10 cellular contexts compared by ENCODE assay signal in genomic region chr2:73203055-73203681, GRCh38. TPM values are rescaled to one million over a fixed set of nuclear protein-coding genes. Genes with fewer than 3 reads are reported as not detected.
DNase-seq lines count a peak whose midpoint lies in the region; ATAC-seq, FAIRE-seq and TF ChIP-seq lines count a peak whose summit lies in the region.
"Had no signal": no experiment of that assay in that cellular context is flagged by ENCODE, and none has a peak within 500 bp of the region (broad histone marks: within the 10 kb centered on the region; RNA-seq: fewer than 3 reads in every experiment).

No MANE protein-coding gene starts in this region.

- no peaks in the 10 kb centered on the region for H3K36me3 ChIP-seq in astrocyte (ENCODE audit: insufficient read depth, low read length)
- H3K36me3 ChIP-seq in keratinocyte (ENCODE audit: control insufficient read depth in 2 of 2, extremely low read depth in 1 of 2, insufficient read depth in 2 of 2, low read length in 2 of 2) = no peaks in the 10 kb centered on the region
- H3K36me3 ChIP-seq in suprapubic skin = no peaks in the 10 kb centered on the region

- H3K9me3 ChIP-seq in astrocyte (ENCODE audit: insufficient read depth, low read depth, low read length) (no peaks in the 10 kb centered on the region), keratinocyte (ENCODE audit: control insufficient read depth, low read depth, low read length) (no peaks in the 10 kb centered on the region), suprapubic skin (no peaks in the 10 kb centered on the region)

- H3K4me3 ChIP-seq in astrocyte (ENCODE audit: insufficient read depth, low read depth, low read length) = no peak overlapping the region
- no peak overlapping the region for H3K4me3 ChIP-seq in keratinocyte (ENCODE audit: control insufficient read depth in 2 of 3, extremely low read depth in 1 of 3, insufficient read depth in 2 of 3, low read depth in 1 of 3, low read length in 3 of 3)
- peak overlapping the region; percentile 44 for H3K4me3 ChIP-seq in suprapubic skin

- H2AFZ ChIP-seq in astrocyte (ENCODE audit: low read depth, low read length) (peak overlapping the region; percentile 34), keratinocyte (ENCODE audit: control insufficient read depth, low read length) (no peak overlapping the region)

- TF ChIP-seq EP300 in suprapubic skin (IDR thresholded peaks at IDR 0.05) = no peak

- H3K4me2 ChIP-seq in astrocyte (ENCODE audit: low read length) (peak overlapping the region; percentile 54), keratinocyte (ENCODE audit: control insufficient read depth, extremely low read depth, insufficient read depth, low read depth, low read length) (peak overlapping the region; percentile 66)

- H3K9ac ChIP-seq in astrocyte (ENCODE audit: low read length) (no peak overlapping the region), keratinocyte (ENCODE audit: control insufficient read depth, extremely low read depth, insufficient read depth, low read length) (no peak overlapping the region)

- H3K4me3 Mint-ChIP-seq in astrocyte (ENCODE audit: unreplicated experiment) = no peak overlapping the region

- H3K9me3 Mint-ChIP-seq in astrocyte (ENCODE audit: unreplicated experiment) = peaks cover 5% of the 10 kb centered on the region

- no peaks in the 10 kb centered on the region for H3K79me2 ChIP-seq in astrocyte (ENCODE audit: insufficient read depth, low read length)
- H3K79me2 ChIP-seq in keratinocyte (ENCODE audit: control insufficient read depth, insufficient read depth, low read length) = no peaks in the 10 kb centered on the region

- no peak overlapping the region for H3K27ac ChIP-seq in astrocyte (ENCODE audit: low read depth, low read length)
- H3K27ac ChIP-seq in keratinocyte (ENCODE audit: control insufficient read depth, insufficient read depth, low read length) = no peak overlapping the region
- no peak overlapping the region for H3K27ac ChIP-seq in suprapubic skin

- peaks cover 50% of the 10 kb centered on the region for H3K27me3 Mint-ChIP-seq in astrocyte (ENCODE audit: low read depth, unreplicated experiment)

- H4K20me1 ChIP-seq in astrocyte (ENCODE audit: insufficient read depth, low read length) (no peaks in the 10 kb centered on the region), keratinocyte (ENCODE audit: control insufficient read depth, extremely low read depth, insufficient read depth, low read length) (no peaks in the 10 kb centered on the region)

- no peaks in the 10 kb centered on the region for H3K36me3 Mint-ChIP-seq in astrocyte (ENCODE audit: low read depth, unreplicated experiment)

- 2% methylated on average over 35 of the region's 44 CpGs for WGBS in suprapubic skin

- no peak for ATAC-seq in HG03108 (IDR thresholded peaks at IDR 0.05; ENCODE audit: unreplicated experiment)

- DNase-seq in activated gamma-delta T cell (lab: John Stamatoyannopoulos, UW) (peak; percentile 11), activated gamma-delta T cell treated with Interleukin-2 at 50 U/mL for 16 hours (no peak), astrocyte (ENCODE audit: low read depth) (no peak), keratinocyte (ENCODE audit: low read depth, low spot score) (no peak), suprapubic skin (ENCODE audit: low spot score in 2 of 2) (no peak), SHP77 (lab: John Stamatoyannopoulos, UW) (no peak), NCI-H510A treated with DMSO at 0.1 percent for 48 hours (lab: John Stamatoyannopoulos, UW) (no peak)

- H3K4me1 ChIP-seq in astrocyte (ENCODE audit: insufficient read depth, low read length) = no peaks in the 10 kb centered on the region
- peaks cover 6% of the 10 kb centered on the region for H3K4me1 ChIP-seq in keratinocyte (ENCODE audit: control insufficient read depth, extremely low read depth, insufficient read depth, low read length)
- peaks cover 18% of the 10 kb centered on the region for H3K4me1 ChIP-seq in suprapubic skin

- H3K4me1 Mint-ChIP-seq in astrocyte (ENCODE audit: low read depth, unreplicated experiment) = no peaks in the 10 kb centered on the region

- TF ChIP-seq CTCF in astrocyte (IDR thresholded peaks at IDR 0.05; ENCODE audit: insufficient read depth, low read depth, low read length) (no peak), keratinocyte (optimal IDR thresholded peaks at IDR 0.05 in 1 of 3, IDR thresholded peaks at IDR 0.05 in 1 of 3, conservative IDR thresholded peaks at IDR 0.05 in 1 of 3; ENCODE audit: extremely low read depth in 1 of 3, insufficient read depth in 2 of 3, low read length in 3 of 3) (no peak), suprapubic skin (IDR thresholded peaks at IDR 0.05) (no peak)

- FAIRE-seq in astrocyte (lab: Jason Lieb, UNC) (no peak), keratinocyte (lab: Jason Lieb, UNC) (no peak)
- FAIRE-seq: bronchial epithelial cell, islet of Langerhans had no signal

- H3K9me1 ChIP-seq in keratinocyte (ENCODE audit: control insufficient read depth, extremely low read depth, insufficient read depth, low read length) = no peaks in the 10 kb centered on the region

- no peak overlapping the region for H3K27ac Mint-ChIP-seq in astrocyte (ENCODE audit: unreplicated experiment)

- dilution Hi-C loops in keratinocyte (cut with MboI; ENCODE audit: extremely low pct_ligation_motif_present, low sequenced_read_pairs) = no loop called here

- TF ChIP-seq POLR2A in suprapubic skin (IDR thresholded peaks at IDR 0.05) = no peak

- H3K27me3 ChIP-seq in astrocyte (ENCODE audit: insufficient read depth, low read length) = peaks cover 56% of the 10 kb centered on the region
- peaks cover 33% of the 10 kb centered on the region for H3K27me3 ChIP-seq in keratinocyte (ENCODE audit: control insufficient read depth, extremely low read depth, insufficient read depth, low read length)
- peaks cover 75% of the 10 kb centered on the region for H3K27me3 ChIP-seq in suprapubic skin

RNA-seq across cellular contexts. Expression of gene NOTO, which starts 0.8 kb away (rescaled TPM):
- total RNA-seq in astrocyte = not detected in 2 replicates
- not detected in 3 replicates for polyA plus RNA-seq in keratinocyte
- not detected for polyA plus RNA-seq in keratinocyte (2011; ENCODE audit: low read depth)
- not detected in 2 replicates for polyA plus RNA-seq in keratinocyte (2011; cell fraction: cytosol; rRNA removed)
- not detected in 2 replicates for polyA plus RNA-seq in keratinocyte (2011; cell fraction: nucleus; rRNA removed)
- not detected in 2 replicates for polyA plus RNA-seq in keratinocyte (2012; ENCODE audit: low replicate concordance)
- polyA minus RNA-seq in keratinocyte = not detected in 3 replicates
- polyA minus RNA-seq in keratinocyte (2011; cell fraction: cytosol; rRNA and poly(A)+ RNA removed) = not detected
- polyA minus RNA-seq in keratinocyte (2011; cell fraction: nucleus; rRNA and poly(A)+ RNA removed) = not detected in 2 replicates
- not detected for total RNA-seq in suprapubic skin
- total RNA-seq: bronchial epithelial cell had no signal

RNA-seq across cellular contexts. Expression of gene SMYD5, which starts 10.9 kb away (rescaled TPM):
- total RNA-seq in astrocyte (12.8 and 14.5 TPM in 2 replicates), suprapubic skin (10 to 100 TPM; 17.0 to 38.4 (median 20.0) TPM)
- polyA plus RNA-seq in keratinocyte = 18.6 to 24.2 TPM (median 19.8 TPM) in 3 replicates
- polyA plus RNA-seq in keratinocyte (2011; ENCODE audit: low read depth) = 4.0 TPM
- polyA plus RNA-seq in keratinocyte (2011; cell fraction: cytosol; rRNA removed) = 17.1 and 17.4 TPM in 2 replicates
- 34.6 and 40.0 TPM in 2 replicates for polyA plus RNA-seq in keratinocyte (2011; cell fraction: nucleus; rRNA removed)
- polyA plus RNA-seq in keratinocyte (2012; ENCODE audit: low replicate concordance) = 17.6 and 25.3 TPM in 2 replicates
- 14.3 to 52.1 TPM (median 34.3 TPM) in 3 replicates for polyA minus RNA-seq in keratinocyte
- 13.4 TPM for polyA minus RNA-seq in keratinocyte (2011; cell fraction: cytosol; rRNA and poly(A)+ RNA removed)
- 11.4 and 16.9 TPM in 2 replicates for polyA minus RNA-seq in keratinocyte (2011; cell fraction: nucleus; rRNA and poly(A)+ RNA removed)

RNA-seq across cellular contexts. Expression of gene PRADC1, which starts 29.9 kb away (rescaled TPM):
- 13.1 and 16.7 TPM in 2 replicates for total RNA-seq in astrocyte
- 7.5 to 13.1 TPM (median 8.2 TPM) in 3 replicates for polyA plus RNA-seq in keratinocyte
- 7.2 TPM for polyA plus RNA-seq in keratinocyte (2011; ENCODE audit: low read depth)
- 6.4 and 11.3 TPM in 2 replicates for polyA plus RNA-seq in keratinocyte (2011; cell fraction: cytosol; rRNA removed)
- polyA plus RNA-seq in keratinocyte (2011; cell fraction: nucleus; rRNA removed) = 2.8 and 3.4 TPM in 2 replicates
- polyA plus RNA-seq in keratinocyte (2012; ENCODE audit: low replicate concordance) = 8.5 and 9.6 TPM in 2 replicates
- 2.6 to 10.7 TPM (median 7.1 TPM) in 3 replicates for polyA minus RNA-seq in keratinocyte
- 11.3 TPM for polyA minus RNA-seq in keratinocyte (2011; cell fraction: cytosol; rRNA and poly(A)+ RNA removed)
- 1.3 and 1.4 TPM in 2 replicates for polyA minus RNA-seq in keratinocyte (2011; cell fraction: nucleus; rRNA and poly(A)+ RNA removed)
- total RNA-seq in suprapubic skin = 10 to 100 TPM in 3 of 4 donors, 1 to 10 TPM in 1; 7.4 to 34.8 (median 25.3) TPM

RNA-seq across cellular contexts. Expression of gene CCT7, which starts 30.9 kb away (rescaled TPM):
- total RNA-seq in astrocyte (315 and 359 TPM in 2 replicates), suprapubic skin (100 to 1,000 TPM in 3 of 4 donors, 10 to 100 TPM in 1; 99.7 to 175 (median 158) TPM)
- polyA plus RNA-seq in keratinocyte = 329 to 378 TPM (median 357 TPM) in 3 replicates
- 432 TPM for polyA plus RNA-seq in keratinocyte (2011; ENCODE audit: low read depth)
- 284 and 359 TPM in 2 replicates for polyA plus RNA-seq in keratinocyte (2011; cell fraction: cytosol; rRNA removed)
- 233 and 249 TPM in 2 replicates for polyA plus RNA-seq in keratinocyte (2011; cell fraction: nucleus; rRNA removed)
- 225 and 369 TPM in 2 replicates for polyA plus RNA-seq in keratinocyte (2012; ENCODE audit: low replicate concordance)
- polyA minus RNA-seq in keratinocyte = 337 to 463 TPM (median 392 TPM) in 3 replicates
- 226 TPM for polyA minus RNA-seq in keratinocyte (2011; cell fraction: cytosol; rRNA and poly(A)+ RNA removed)
- polyA minus RNA-seq in keratinocyte (2011; cell fraction: nucleus; rRNA and poly(A)+ RNA removed) = 94.9 and 135 TPM in 2 replicates
